In the genomic region with DNA sequence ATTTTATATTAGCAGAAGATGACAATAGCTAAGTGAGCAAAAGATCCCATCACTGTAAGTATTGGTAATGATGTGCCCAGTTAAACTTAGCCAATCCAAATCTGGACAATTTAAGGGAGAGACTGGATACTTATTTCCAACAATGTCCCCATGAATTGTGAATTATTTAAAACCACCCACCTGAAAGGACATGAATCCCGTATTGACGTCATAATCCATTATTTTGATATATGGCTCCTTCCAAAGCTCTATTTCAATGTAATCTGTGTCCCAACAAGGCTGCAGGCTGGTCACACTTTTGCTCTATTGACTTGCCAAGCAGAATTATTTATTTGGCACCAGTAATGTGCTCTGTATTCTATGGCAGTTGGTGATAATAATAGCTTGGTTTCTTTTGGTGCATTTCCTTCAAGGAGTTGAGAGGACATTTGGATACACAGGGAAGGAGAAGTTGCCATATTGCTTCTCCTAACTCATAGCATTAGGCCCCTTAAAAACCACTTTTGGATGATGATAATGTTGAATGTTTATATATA, we compare ENCODE assay signal across 8 cellular contexts.
"Had no signal": no experiment of that assay in that cellular context is flagged by ENCODE, and none has a peak within 500 bp of the region (broad histone marks: within the 10 kb centered on the region; RNA-seq: fewer than 3 reads in every experiment).

No MANE protein-coding gene starts in this region.

- DNase-seq: GDM1, GF-D8 had no signal

- FAIRE-seq: G401.6, GM12878, GM12891, GM12892, GM18507, GM19239 had no signal

- ATAC-seq: GM12878 had no signal

- H3K4me3 ChIP-seq: GM12878 had no signal
